8 cellular contexts compared by ENCODE assay signal in genomic region chr17:74369221-74369620, GRCh38. TPM values are rescaled to one million over a fixed set of nuclear protein-coding genes. Genes with fewer than 3 reads are reported as not detected.
DNase-seq lines count a peak whose midpoint lies in the region; ATAC-seq and TF ChIP-seq lines count a peak whose summit lies in the region.

No MANE protein-coding gene starts in this region.

- no peaks in the 10 kb centered on the region for H3K9me3 ChIP-seq in SK-N-SH

- peaks cover 5% of the 10 kb centered on the region for H3K36me3 Mint-ChIP-seq in stimulated activated effector memory CD8-positive, alpha-beta T cell treated with anti-CD3 and anti-CD28 coated beads, Interleukin-12 subunit alpha, Interleukin-12 subunit beta, amount 100 ng/mL, for 72 hours

- H3K4me3 Mint-ChIP-seq in stimulated activated effector memory CD8-positive, alpha-beta T cell treated with anti-CD3 and anti-CD28 coated beads, Interleukin-12 subunit alpha, Interleukin-12 subunit beta, amount 100 ng/mL, for 72 hours, result peak overlapping the region; percentile 56

- no peak for TF ChIP-seq RAD21 in SK-N-SH (IDR thresholded peaks at IDR 0.05; ENCODE audit: low read length)

- CTCF ChIA-PET in SK-N-SH (lab: Yijun Ruan, JAX), result interaction anchor here (0.9 to 13.1 kb wide), 31 partner anchors 9 to 303 kb away, joined by 3 to 194 read pairs (median 19); partner anchors contain the start of genes CD300LB, CD300LD and TTYH2

- peaks cover 0 to 5% of the 10 kb centered on the region in 2 experiments; a peak in 1 of 4 replicates for H3K4me1 ChIP-seq in SK-N-SH (ENCODE audit: control insufficient read depth in 1 of 2, insufficient read depth in 2 of 2, low read depth in 1 of 2, low read length in 1 of 2)

- no peak overlapping the region for H3K4me2 ChIP-seq in SK-N-SH

- no peak for TF ChIP-seq CTCF in SK-N-SH (IDR thresholded peaks at IDR 0.05)

- peak overlapping the region; percentile 35 for H3K27ac Mint-ChIP-seq in stimulated activated effector memory CD8-positive, alpha-beta T cell treated with anti-CD3 and anti-CD28 coated beads, Interleukin-12 subunit alpha, Interleukin-12 subunit beta, amount 100 ng/mL, for 72 hours

- H3K36me3 ChIP-seq in SK-N-SH (replicated peaks in 1 of 2; ENCODE audit: control insufficient read depth in 1 of 2, insufficient read depth in 2 of 2, low read length in 1 of 2), result no peaks in the 10 kb centered on the region

- H3K9ac ChIP-seq in SK-N-SH, result no peak overlapping the region

- no peak for TF ChIP-seq EP300 in SK-N-SH (IDR thresholded peaks at IDR 0.05; ENCODE audit: borderline replicate concordance in 1 of 2, low read depth in 1 of 2, low read length in 1 of 2)

- H3K4me1 Mint-ChIP-seq in stimulated activated effector memory CD8-positive, alpha-beta T cell treated with anti-CD3 and anti-CD28 coated beads, Interleukin-12 subunit alpha, Interleukin-12 subunit beta, amount 100 ng/mL, for 72 hours, result peaks cover 18% of the 10 kb centered on the region

- no peaks in the 10 kb centered on the region for H3K9me2 ChIP-seq in SK-N-SH

- DNase-seq in NCI-H69 (lab: John Stamatoyannopoulos, UW), result peak; percentile 32
- peak; percentile 81 for DNase-seq in activated CD8-positive, alpha-beta memory T cell treated with anti-CD3 and anti-CD28 coated beads for 24 hours
- peak; percentile 65 for DNase-seq in iPS-NIHi11 (ENCODE audit: low spot score)
- DNase-seq in stimulated activated effector memory CD8-positive, alpha-beta T cell treated with anti-CD3 and anti-CD28 coated beads, Interleukin-12 subunit alpha, Interleukin-12 subunit beta, amount 100 ng/mL, for 72 hours (ENCODE audit: low spot score in 2 of 2), result peak in 1 of 2 donors; percentile 63
- DNase-seq in SK-N-SH, result no peak
- no peak for DNase-seq in mucosa of gallbladder (ENCODE audit: low spot score)
- no peak for DNase-seq in NCI-H146 treated with DMSO at 0.1 percent for 48 hours (lab: John Stamatoyannopoulos, UW; ENCODE audit: unreplicated experiment)

- H3K27me3 ChIP-seq in SK-N-SH (ENCODE audit: insufficient read depth), result no peaks in the 10 kb centered on the region

- ATAC-seq in stimulated activated effector memory CD8-positive, alpha-beta T cell treated with anti-CD3 and anti-CD28 coated beads, Interleukin-12 subunit alpha, Interleukin-12 subunit beta, amount 100 ng/mL, for 72 hours, result peak; percentile 63
- no peak for ATAC-seq in HG03342 (IDR thresholded peaks at IDR 0.05; ENCODE audit: unreplicated experiment)

- no peaks in the 10 kb centered on the region for H3K79me2 ChIP-seq in SK-N-SH (ENCODE audit: insufficient read depth)

- no peak overlapping the region for H3K4me3 ChIP-seq in SK-N-SH (ENCODE audit: low read depth in 2 of 2, low read length in 1 of 2)

- no peaks in the 10 kb centered on the region for H3K9me3 Mint-ChIP-seq in stimulated activated effector memory CD8-positive, alpha-beta T cell treated with anti-CD3 and anti-CD28 coated beads, Interleukin-12 subunit alpha, Interleukin-12 subunit beta, amount 100 ng/mL, for 72 hours

- no peaks in the 10 kb centered on the region for H3F3A ChIP-seq in SK-N-SH (replicated peaks; ENCODE audit: insufficient read depth)

- POLR2A ChIA-PET in SK-N-SH (lab: Yijun Ruan, JAX), result no interaction called here

- 54% methylated on average over 10 of the region's 10 CpGs for WGBS in SK-N-SH (ENCODE audit: low lambda C conversion rate)

- H3K27ac ChIP-seq in SK-N-SH (ENCODE audit: low read depth in 2 of 2, low read length in 1 of 2), result no peak overlapping the region

- H2AFZ ChIP-seq in SK-N-SH (ENCODE audit: low read depth), result no peak overlapping the region

- no peaks in the 10 kb centered on the region for H4K20me1 ChIP-seq in SK-N-SH (ENCODE audit: insufficient read depth)

TF ChIP-seq in SK-N-SH, 30 proteins besides CTCF, POLR2A, EP300 and RAD21:
- TF ChIP-seq ELF1 (IDR thresholded peaks at IDR 0.05), result no peak
- no peak for TF ChIP-seq TEAD4 (IDR thresholded peaks at IDR 0.05; ENCODE audit: borderline replicate concordance, insufficient read depth)
- TF ChIP-seq JUND (IDR thresholded peaks at IDR 0.05), result no peak
- no peak for TF ChIP-seq USF2 (IDR thresholded peaks at IDR 0.05; ENCODE audit: borderline replicate concordance, low read depth, low read length)
- no peak for TF ChIP-seq SIN3A (IDR thresholded peaks at IDR 0.05; ENCODE audit: borderline replicate concordance, low read depth, low read length)
- TF ChIP-seq FOXJ3 (CRISPR knock-in tag; IDR thresholded peaks at IDR 0.05), result no peak
- TF ChIP-seq RFX5 (IDR thresholded peaks at IDR 0.05; ENCODE audit: low read length), result no peak
- TF ChIP-seq GABPA (IDR thresholded peaks at IDR 0.05; ENCODE audit: low read depth), result no peak
- no peak for TF ChIP-seq RCOR1 (IDR thresholded peaks at IDR 0.05; ENCODE audit: low read length)
- no peak for TF ChIP-seq TCF12 (IDR thresholded peaks at IDR 0.05)
- TF ChIP-seq POLR2AphosphoS5 (IDR thresholded peaks at IDR 0.05; ENCODE audit: low read depth, low read length), result no peak
- TF ChIP-seq MAX (IDR thresholded peaks at IDR 0.05; ENCODE audit: low read depth), result no peak
- no peak for TF ChIP-seq SMC3 (IDR thresholded peaks at IDR 0.05; ENCODE audit: low read depth, low read length)
- TF ChIP-seq NFIC (IDR thresholded peaks at IDR 0.05; ENCODE audit: borderline replicate concordance), result no peak
- no peak for TF ChIP-seq IRF3 (IDR thresholded peaks at IDR 0.05; ENCODE audit: low read depth, low read length)
- TF ChIP-seq YY1 (IDR thresholded peaks at IDR 0.05; ENCODE audit: low read depth), result no peak
- no peak for TF ChIP-seq FOSL2 (IDR thresholded peaks at IDR 0.05; ENCODE audit: borderline replicate concordance, low read depth)
- no peak for TF ChIP-seq CHD2 (IDR thresholded peaks at IDR 0.05; ENCODE audit: low read length, partially characterized antibody)
- TF ChIP-seq MXI1 (IDR thresholded peaks at IDR 0.05; ENCODE audit: low read depth, low read length), result no peak
- TF ChIP-seq TAF1 (IDR thresholded peaks at IDR 0.05; ENCODE audit: borderline replicate concordance, low read depth, low read length), result no peak

RNA-seq across cellular contexts. Expression of gene GPR142, which starts 1.9 kb away (rescaled TPM):
- polyA plus RNA-seq in SK-N-SH (2012; rRNA removed), result not detected in 2 replicates
- not detected in 2 replicates for polyA plus RNA-seq in SK-N-SH (2012; cell fraction: cytosol; rRNA removed)
- polyA plus RNA-seq in SK-N-SH (2012; cell fraction: nucleus; rRNA removed), result not detected in 2 replicates
- 0.20 TPM for total RNA-seq in mucosa of gallbladder

RNA-seq across cellular contexts. Expression of gene BTBD17, which starts 7.6 kb away (rescaled TPM):
- not detected in 2 replicates for polyA plus RNA-seq in SK-N-SH (2012; rRNA removed)
- not detected in 2 replicates for polyA plus RNA-seq in SK-N-SH (2012; cell fraction: cytosol; rRNA removed)
- not detected in 2 replicates for polyA plus RNA-seq in SK-N-SH (2012; cell fraction: nucleus; rRNA removed)
- total RNA-seq in mucosa of gallbladder, result not detected

RNA-seq across cellular contexts. Expression of gene KIF19, which starts 43.2 kb away (rescaled TPM):
- polyA plus RNA-seq in SK-N-SH (2012; rRNA removed), result not detected in 2 replicates
- not detected in 2 replicates for polyA plus RNA-seq in SK-N-SH (2012; cell fraction: cytosol; rRNA removed)
- polyA plus RNA-seq in SK-N-SH (2012; cell fraction: nucleus; rRNA removed), result not detected in 2 replicates
- total RNA-seq in mucosa of gallbladder, result 0.32 TPM

Comparison
In these comparisons a context has a peak if more than half of its experiments do, and no peak if none do; other contexts are left out.
1. DNase-seq: peak in NCI-H69 (single experiment), activated CD8-positive, alpha-beta memory T cell treated with anti-CD3 and anti-CD28 coated beads for 24 hours (single experiment) and iPS-NIHi11 (single experiment); none in SK-N-SH (single experiment), mucosa of gallbladder (single experiment) and NCI-H146 treated with DMSO at 0.1 percent for 48 hours (single experiment).